ENCODE assay signal across 9 cellular contexts in the genomic region with DNA sequence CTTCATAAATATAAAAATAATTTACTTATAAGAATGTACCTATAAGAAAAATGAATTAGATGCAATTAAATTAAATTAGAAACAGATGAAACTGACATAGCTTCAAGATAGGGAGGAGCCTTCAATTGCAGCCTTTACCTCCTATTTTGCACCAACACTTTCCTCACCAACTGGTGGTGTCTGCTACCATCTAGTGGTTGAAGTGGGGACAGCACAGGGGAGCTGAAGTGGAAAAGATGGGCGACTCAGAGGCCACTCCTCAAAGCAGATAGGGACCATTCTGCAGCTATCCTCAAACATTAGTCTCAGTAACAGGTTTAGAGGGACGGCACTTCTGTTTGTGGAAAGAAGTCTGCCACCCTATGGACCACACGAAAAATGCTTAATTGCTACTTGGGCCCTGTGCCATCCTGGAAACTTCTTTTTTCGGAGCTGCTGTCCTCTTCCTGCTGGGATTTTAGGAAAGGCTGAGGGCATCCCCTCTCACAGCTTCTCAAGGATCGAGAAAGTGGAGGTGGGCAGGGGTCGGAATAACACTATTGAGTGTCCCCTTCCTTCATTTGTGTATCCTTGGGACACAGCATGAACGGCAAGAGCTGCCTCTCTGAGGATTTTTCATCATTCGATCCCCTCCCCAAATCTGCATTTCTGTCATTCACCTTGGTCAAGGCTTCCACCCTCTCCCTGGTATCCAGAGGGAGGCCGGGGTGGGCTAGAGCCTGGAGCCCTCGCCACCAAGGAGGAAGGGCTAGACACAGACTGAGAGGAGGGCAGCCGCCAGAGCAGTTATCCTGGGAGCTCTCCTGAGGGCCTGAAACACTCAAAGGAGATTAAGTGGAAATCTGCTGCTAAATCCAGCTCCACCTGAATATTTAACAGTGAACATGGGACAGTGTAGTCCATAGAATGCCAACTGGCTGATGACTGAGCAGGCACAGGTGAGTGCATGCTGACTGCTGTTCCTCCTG. TPM values are rescaled to one million over a fixed set of nuclear protein-coding genes. Genes with fewer than 3 reads are reported as not detected.
DNase-seq lines count a peak whose midpoint lies in the region; FAIRE-seq and TF ChIP-seq lines count a peak whose summit lies in the region.
"Had no signal": no experiment of that assay in that cellular context is flagged by ENCODE, and none has a peak within 500 bp of the region (broad histone marks: within the 10 kb centered on the region; RNA-seq: fewer than 3 reads in every experiment).

No MANE protein-coding gene starts in this region.

- H3K27ac ChIP-seq in SJCRH30 (no peak overlapping the region), ovary (no peak overlapping the region), tibial nerve (no peak overlapping the region)
- H3K27ac ChIP-seq: BLaER1 had no signal

- H3K4me1 ChIP-seq in SJCRH30 (no peaks in the 10 kb centered on the region), ovary (ENCODE audit: insufficient read depth) (peaks cover 5% of the 10 kb centered on the region), tibial nerve (peaks cover 0 to 5% (median 0%) of the 10 kb centered on the region in 4 donors)

- DNase-seq in SIG-M5 treated with dmso at 0.1 percent for 504 hours (lab: John Stamatoyannopoulos, UW; ENCODE audit: unreplicated experiment) (peak; percentile 71), SIG-M5 (lab: John Stamatoyannopoulos, UW) (no peak), NAMALWA (ENCODE audit: low spot score) (peak; percentile 94), SJCRH30 (peak; percentile 55 to 84), frontal cortex (ENCODE audit: low spot score in 2 of 2) (peak; percentile 68 to 82), ovary (peak; percentile 78 to 90 (median 86)), tibial nerve (ENCODE audit: low spot score in 2 of 2) (peak; percentile 77 to 98)
- DNase-seq in activated effector memory CD4-positive, alpha-beta T cell treated with Interleukin-2 at 50 U/mL for 16 hours: peak; percentile 72

- TF ChIP-seq POLR2A in ovary (IDR thresholded peaks at IDR 0.05) (no peak), tibial nerve (IDR thresholded peaks at IDR 0.05) (no peak)

- intact Hi-C loops in ovary (cut with DNase I): loop anchor here (2.0 to 10.0 kb wide), 5 partner anchors 37 to 254 kb away; partner anchors contain the start of gene RBM15 (in 1 of the 4)

- no peak overlapping the region for H3K4me3 ChIP-seq in SJCRH30
- H3K4me3 ChIP-seq in ovary: no peak overlapping the region
- no peak overlapping the region for H3K4me3 ChIP-seq in tibial nerve
- H3K4me3 ChIP-seq: BLaER1 had no signal

- WGBS in ovary, 3 donors: 42 to 46% (median 45%) methylated on average over 11 of the region's 11 CpGs
- WGBS in tibial nerve, 2 donors: 44% methylated on average over 11 of the region's 11 CpGs

- H3K27me3 ChIP-seq in SJCRH30 (no peaks in the 10 kb centered on the region; the same call in 1 of the 2 replicates), ovary (no peaks in the 10 kb centered on the region), tibial nerve (no peaks in the 10 kb centered on the region)
- H3K27me3 ChIP-seq: BLaER1 had no signal

- TF ChIP-seq EP300 in ovary (IDR thresholded peaks at IDR 0.05) (no peak), tibial nerve (IDR thresholded peaks at IDR 0.05) (peak in 1 of 2 donors; percentile 33)

- FAIRE-seq in frontal cortex (lab: Jason Lieb, UNC): peak; percentile 8

- H3K9me3 ChIP-seq in SJCRH30 (replicated peaks) (no peaks in the 10 kb centered on the region), ovary (no peaks in the 10 kb centered on the region), tibial nerve (no peaks in the 10 kb centered on the region)
- H3K9me3 ChIP-seq: BLaER1 had no signal

- TF ChIP-seq CTCF in ovary (IDR thresholded peaks at IDR 0.05): peak; percentile 89 to 97 (median 94)
- peak; percentile 92 to 98 (median 94) for TF ChIP-seq CTCF in tibial nerve (IDR thresholded peaks at IDR 0.05)

- H3K36me3 ChIP-seq in SJCRH30: no peaks in the 10 kb centered on the region
- H3K36me3 ChIP-seq in ovary: no peaks in the 10 kb centered on the region
- H3K36me3 ChIP-seq in tibial nerve: no peaks in the 10 kb centered on the region
- H3K36me3 ChIP-seq: BLaER1 had no signal

RNA-seq across cellular contexts. Expression of gene PROK1, which starts 9.6 kb away (rescaled TPM):
- not detected in 2 replicates for total RNA-seq in SJCRH30 (2014; rRNA removed; shearing (Covaris generic))
- total RNA-seq in frontal cortex (not detected), ovary (100 to 1,000 TPM in 6 of 7 donors, 10 to 100 TPM in 1; 39.4 to 263 (median 182) TPM), tibial nerve (1 to 10 TPM in 3 of 4 donors, not detected in 1; 1.2 to 6.9 (median 4.6) TPM)
- polyA plus RNA-seq in ovary: 100 to 1,000 TPM; 276 to 428 TPM

RNA-seq across cellular contexts. Expression of gene LAMTOR5, which starts 53.0 kb away (rescaled TPM):
- 138 and 141 TPM in 2 replicates for total RNA-seq in SJCRH30 (2014; rRNA removed; shearing (Covaris generic))
- total RNA-seq in frontal cortex (38.7 TPM), ovary (100 to 1,000 TPM; 103 to 129 (median 122) TPM), tibial nerve (10 to 100 TPM; 62.6 to 74.7 (median 67.7) TPM)
- 100 to 1,000 TPM; 184 to 265 TPM for polyA plus RNA-seq in ovary

RNA-seq across cellular contexts. Expression of gene KCNA10, which starts 58.4 kb away (rescaled TPM):
- total RNA-seq in SJCRH30 (2014; rRNA removed; shearing (Covaris generic)): not detected in 2 replicates
- total RNA-seq in frontal cortex (not detected), ovary (not detected), tibial nerve (not detected)
- polyA plus RNA-seq in ovary: not detected

Comparison
In these comparisons a context has a peak if more than half of its experiments do, and no peak if none do; other contexts are left out.
1. RNA of gene PROK1, which starts 9.6 kb away (total RNA-seq): 39.4 to 263 TPM in ovary; 1.2 to 6.9 TPM in tibial nerve, not detected in SJCRH30 and not detected in frontal cortex (single experiment); every median in the first group is over 4 times any median in the second.